ENCODE assay signal across 2 cellular contexts in genomic region chr12:123997908-123998307, GRCh38.
TF ChIP-seq lines count a peak whose summit lies in the region.

No MANE protein-coding gene starts in this region.

TF ChIP-seq in IMR-90, 13 proteins besides CTCF, POLR2A, EP300 and RAD21:
- TF ChIP-seq MAZ (IDR thresholded peaks at IDR 0.05; ENCODE audit: borderline replicate concordance, low read depth, low read length) (no peak), CEBPB (IDR thresholded peaks at IDR 0.05; ENCODE audit: low read depth, low read length) (no peak), RCOR1 (IDR thresholded peaks at IDR 0.05; ENCODE audit: insufficient replicate concordance, low read length) (no peak), MAFK (IDR thresholded peaks at IDR 0.05; ENCODE audit: low read depth, low read length) (no peak), SMC3 (IDR thresholded peaks at IDR 0.05; ENCODE audit: low read depth, low read length) (no peak), RFX5 (IDR thresholded peaks at IDR 0.05; ENCODE audit: low read depth, low read length) (no peak), NFE2L2 (IDR thresholded peaks at IDR 0.05; ENCODE audit: low read depth, low read length) (no peak), MXI1 (IDR thresholded peaks at IDR 0.05; ENCODE audit: borderline replicate concordance, low read depth, low read length) (no peak), BHLHE40 (IDR thresholded peaks at IDR 0.05; ENCODE audit: low read depth, low read length) (no peak), CHD1 (IDR thresholded peaks at IDR 0.05; ENCODE audit: low read depth, low read length) (no peak), FOS (IDR thresholded peaks at IDR 0.05; ENCODE audit: low read depth, low read length) (no peak)
- TF ChIP-seq, protein P1, sequence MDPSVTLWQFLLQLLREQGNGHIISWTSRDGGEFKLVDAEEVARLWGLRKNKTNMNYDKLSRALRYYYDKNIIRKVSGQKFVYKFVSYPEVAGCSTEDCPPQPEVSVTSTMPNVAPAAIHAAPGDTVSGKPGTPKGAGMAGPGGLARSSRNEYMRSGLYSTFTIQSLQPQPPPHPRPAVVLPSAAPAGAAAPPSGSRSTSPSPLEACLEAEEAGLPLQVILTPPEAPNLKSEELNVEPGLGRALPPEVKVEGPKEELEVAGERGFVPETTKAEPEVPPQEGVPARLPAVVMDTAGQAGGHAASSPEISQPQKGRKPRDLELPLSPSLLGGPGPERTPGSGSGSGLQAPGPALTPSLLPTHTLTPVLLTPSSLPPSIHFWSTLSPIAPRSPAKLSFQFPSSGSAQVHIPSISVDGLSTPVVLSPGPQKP (IDR thresholded peaks at IDR 0.05; ENCODE audit: borderline replicate concordance, low read depth, low read length), result no peak
- TF ChIP-seq, protein P2, sequence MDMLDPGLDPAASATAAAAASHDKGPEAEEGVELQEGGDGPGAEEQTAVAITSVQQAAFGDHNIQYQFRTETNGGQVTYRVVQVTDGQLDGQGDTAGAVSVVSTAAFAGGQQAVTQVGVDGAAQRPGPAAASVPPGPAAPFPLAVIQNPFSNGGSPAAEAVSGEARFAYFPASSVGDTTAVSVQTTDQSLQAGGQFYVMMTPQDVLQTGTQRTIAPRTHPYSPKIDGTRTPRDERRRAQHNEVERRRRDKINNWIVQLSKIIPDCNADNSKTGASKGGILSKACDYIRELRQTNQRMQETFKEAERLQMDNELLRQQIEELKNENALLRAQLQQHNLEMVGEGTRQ (IDR thresholded peaks at IDR 0.05; ENCODE audit: low read depth, low read length), result no peak

TF ChIP-seq in K562, 482 proteins besides CTCF, POLR2A, EP300 and RAD21:
- peak; percentile 51 for TF ChIP-seq BRD9 (IDR thresholded peaks at IDR 0.05; ENCODE audit: low read depth, partially characterized antibody)
- TF ChIP-seq, protein P3, sequence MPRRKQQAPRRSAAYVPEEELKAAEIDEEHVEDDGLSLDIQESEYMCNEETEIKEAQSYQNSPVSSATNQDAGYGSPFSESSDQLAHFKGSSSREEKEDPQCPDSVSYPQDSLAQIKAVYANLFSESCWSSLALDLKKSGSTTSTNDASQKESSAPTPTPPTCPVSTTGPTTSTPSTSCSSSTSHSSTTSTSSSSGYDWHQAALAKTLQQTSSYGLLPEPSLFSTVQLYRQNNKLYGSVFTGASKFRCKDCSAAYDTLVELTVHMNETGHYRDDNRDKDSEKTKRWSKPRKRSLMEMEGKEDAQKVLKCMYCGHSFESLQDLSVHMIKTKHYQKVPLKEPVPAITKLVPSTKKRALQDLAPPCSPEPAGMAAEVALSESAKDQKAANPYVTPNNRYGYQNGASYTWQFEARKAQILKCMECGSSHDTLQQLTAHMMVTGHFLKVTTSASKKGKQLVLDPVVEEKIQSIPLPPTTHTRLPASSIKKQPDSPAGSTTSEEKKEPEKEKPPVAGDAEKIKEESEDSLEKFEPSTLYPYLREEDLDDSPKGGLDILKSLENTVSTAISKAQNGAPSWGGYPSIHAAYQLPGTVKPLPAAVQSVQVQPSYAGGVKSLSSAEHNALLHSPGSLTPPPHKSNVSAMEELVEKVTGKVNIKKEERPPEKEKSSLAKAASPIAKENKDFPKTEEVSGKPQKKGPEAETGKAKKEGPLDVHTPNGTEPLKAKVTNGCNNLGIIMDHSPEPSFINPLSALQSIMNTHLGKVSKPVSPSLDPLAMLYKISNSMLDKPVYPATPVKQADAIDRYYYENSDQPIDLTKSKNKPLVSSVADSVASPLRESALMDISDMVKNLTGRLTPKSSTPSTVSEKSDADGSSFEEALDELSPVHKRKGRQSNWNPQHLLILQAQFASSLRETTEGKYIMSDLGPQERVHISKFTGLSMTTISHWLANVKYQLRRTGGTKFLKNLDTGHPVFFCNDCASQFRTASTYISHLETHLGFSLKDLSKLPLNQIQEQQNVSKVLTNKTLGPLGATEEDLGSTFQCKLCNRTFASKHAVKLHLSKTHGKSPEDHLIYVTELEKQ (CRISPR knock-in tag; IDR thresholded peaks at IDR 0.05), result no peak
- TF ChIP-seq STAT5B (CRISPR knock-in tag; IDR thresholded peaks at IDR 0.05), result no peak
- TF ChIP-seq ZNF584 (CRISPR knock-in tag; IDR thresholded peaks at IDR 0.05; ENCODE audit: low read depth), result 0 out of 2 replicates have a peak, but pooled peaks have one; percentile 0
- peak; percentile 35 for TF ChIP-seq ZFP36 (IDR thresholded peaks at IDR 0.05; ENCODE audit: low read depth, low read length, partially characterized antibody)
- peak in 1 of 3 experiments; percentile 32; a peak in 1 of 6 replicates for TF ChIP-seq ZBTB11 (CRISPR knock-in tag; IDR thresholded peaks at IDR 0.05)
